Comparison of ENCODE assay signal across 2 cellular contexts in the genomic region with DNA sequence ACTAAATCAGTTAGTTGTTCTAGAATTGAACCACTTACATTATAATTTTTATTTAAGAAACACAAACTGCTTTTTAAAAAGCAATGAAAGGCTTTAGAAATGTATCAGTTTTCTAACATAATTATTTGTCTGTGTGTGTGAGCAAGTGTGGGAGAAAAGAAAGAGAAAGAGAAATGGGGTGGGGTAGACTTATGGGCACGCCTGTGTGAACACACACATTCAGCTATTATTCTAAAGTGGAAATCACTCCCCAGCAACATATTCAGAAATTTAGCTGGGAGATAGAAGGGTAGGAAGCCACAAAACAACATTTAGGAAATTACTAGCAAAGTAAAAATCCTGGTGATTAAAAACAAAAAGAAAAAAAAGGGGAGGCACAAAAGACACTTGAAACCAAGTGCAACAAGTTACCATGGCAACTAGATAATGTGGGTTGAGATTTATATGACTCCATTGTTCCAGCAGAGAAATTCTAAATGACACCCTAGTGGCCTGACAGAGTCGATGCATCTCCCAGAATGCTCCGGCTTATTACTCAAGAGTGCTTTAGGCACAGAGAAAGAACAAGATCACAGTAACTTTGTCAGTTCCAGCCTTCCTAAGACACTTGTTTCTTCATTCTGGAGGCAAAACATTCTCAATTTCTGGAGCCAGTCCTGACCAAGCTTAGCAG.
TF ChIP-seq lines count a peak whose summit lies in the region.

No MANE protein-coding gene starts in this region.

TF ChIP-seq in SK-N-SH treated with all-trans-retinoic acid at 6 μM for 48 hours, 23 proteins besides CTCF, POLR2A, EP300 and RAD21 (continued from another document):
- no peak for TF ChIP-seq ZNF565 (CRISPR knock-in tag; conservative IDR thresholded peaks at IDR 0.05; ENCODE audit: low read depth)
- no peak for TF ChIP-seq ZFP3 (CRISPR knock-in tag; IDR thresholded peaks at IDR 0.05)
- TF ChIP-seq, protein P1, sequence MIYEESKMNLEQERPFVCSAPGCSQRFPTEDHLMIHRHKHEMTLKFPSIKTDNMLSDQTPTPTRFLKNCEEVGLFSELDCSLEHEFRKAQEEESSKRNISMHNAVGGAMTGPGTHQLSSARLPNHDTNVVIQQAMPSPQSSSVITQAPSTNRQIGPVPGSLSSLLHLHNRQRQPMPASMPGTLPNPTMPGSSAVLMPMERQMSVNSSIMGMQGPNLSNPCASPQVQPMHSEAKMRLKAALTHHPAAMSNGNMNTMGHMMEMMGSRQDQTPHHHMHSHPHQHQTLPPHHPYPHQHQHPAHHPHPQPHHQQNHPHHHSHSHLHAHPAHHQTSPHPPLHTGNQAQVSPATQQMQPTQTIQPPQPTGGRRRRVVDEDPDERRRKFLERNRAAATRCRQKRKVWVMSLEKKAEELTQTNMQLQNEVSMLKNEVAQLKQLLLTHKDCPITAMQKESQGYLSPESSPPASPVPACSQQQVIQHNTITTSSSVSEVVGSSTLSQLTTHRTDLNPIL (CRISPR knock-in tag; IDR thresholded peaks at IDR 0.05; ENCODE audit: low read depth): no peak
- TF ChIP-seq CSDC2 (CRISPR knock-in tag; IDR thresholded peaks at IDR 0.05): no peak
- TF ChIP-seq, protein P2, sequence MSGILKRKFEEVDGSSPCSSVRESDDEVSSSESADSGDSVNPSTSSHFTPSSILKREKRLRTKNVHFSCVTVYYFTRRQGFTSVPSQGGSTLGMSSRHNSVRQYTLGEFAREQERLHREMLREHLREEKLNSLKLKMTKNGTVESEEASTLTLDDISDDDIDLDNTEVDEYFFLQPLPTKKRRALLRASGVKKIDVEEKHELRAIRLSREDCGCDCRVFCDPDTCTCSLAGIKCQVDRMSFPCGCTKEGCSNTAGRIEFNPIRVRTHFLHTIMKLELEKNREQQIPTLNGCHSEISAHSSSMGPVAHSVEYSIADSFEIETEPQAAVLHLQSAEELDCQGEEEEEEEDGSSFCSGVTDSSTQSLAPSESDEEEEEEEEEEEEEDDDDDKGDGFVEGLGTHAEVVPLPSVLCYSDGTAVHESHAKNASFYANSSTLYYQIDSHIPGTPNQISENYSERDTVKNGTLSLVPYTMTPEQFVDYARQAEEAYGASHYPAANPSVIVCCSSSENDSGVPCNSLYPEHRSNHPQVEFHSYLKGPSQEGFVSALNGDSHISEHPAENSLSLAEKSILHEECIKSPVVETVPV (CRISPR knock-in tag; IDR thresholded peaks at IDR 0.05): no peak
- TF ChIP-seq ESRRG (CRISPR knock-in tag; IDR thresholded peaks at IDR 0.05): no peak

TF ChIP-seq in liver, 16 proteins besides CTCF, POLR2A, EP300 and RAD21 (continued from another document):
- TF ChIP-seq, protein P3, sequence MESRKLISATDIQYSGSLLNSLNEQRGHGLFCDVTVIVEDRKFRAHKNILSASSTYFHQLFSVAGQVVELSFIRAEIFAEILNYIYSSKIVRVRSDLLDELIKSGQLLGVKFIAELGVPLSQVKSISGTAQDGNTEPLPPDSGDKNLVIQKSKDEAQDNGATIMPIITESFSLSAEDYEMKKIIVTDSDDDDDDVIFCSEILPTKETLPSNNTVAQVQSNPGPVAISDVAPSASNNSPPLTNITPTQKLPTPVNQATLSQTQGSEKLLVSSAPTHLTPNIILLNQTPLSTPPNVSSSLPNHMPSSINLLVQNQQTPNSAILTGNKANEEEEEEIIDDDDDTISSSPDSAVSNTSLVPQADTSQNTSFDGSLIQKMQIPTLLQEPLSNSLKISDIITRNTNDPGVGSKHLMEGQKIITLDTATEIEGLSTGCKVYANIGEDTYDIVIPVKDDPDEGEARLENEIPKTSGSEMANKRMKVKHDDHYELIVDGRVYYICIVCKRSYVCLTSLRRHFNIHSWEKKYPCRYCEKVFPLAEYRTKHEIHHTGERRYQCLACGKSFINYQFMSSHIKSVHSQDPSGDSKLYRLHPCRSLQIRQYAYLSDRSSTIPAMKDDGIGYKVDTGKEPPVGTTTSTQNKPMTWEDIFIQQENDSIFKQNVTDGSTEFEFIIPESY (IDR thresholded peaks at IDR 0.05): no peak
- TF ChIP-seq, protein P4, sequence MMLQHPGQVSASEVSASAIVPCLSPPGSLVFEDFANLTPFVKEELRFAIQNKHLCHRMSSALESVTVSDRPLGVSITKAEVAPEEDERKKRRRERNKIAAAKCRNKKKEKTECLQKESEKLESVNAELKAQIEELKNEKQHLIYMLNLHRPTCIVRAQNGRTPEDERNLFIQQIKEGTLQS (IDR thresholded peaks at IDR 0.05): no peak
- TF ChIP-seq GABPA (IDR thresholded peaks at IDR 0.05 in 1 of 2, conservative IDR thresholded peaks at IDR 0.05 in 1 of 2): no peak
- TF ChIP-seq HNF4A (conservative IDR thresholded peaks at IDR 0.05): no peak
